10 cellular contexts compared by ENCODE assay signal in genomic region chr6:32825966-32826365, GRCh38. TPM values are rescaled to one million over a fixed set of nuclear protein-coding genes. Genes with fewer than 3 reads are reported as not detected.
A peak's percentile ranks its signal among the peaks of the same experiment; 100 is the strongest.
DNase-seq lines count a peak whose midpoint lies in the region; ATAC-seq, FAIRE-seq and TF ChIP-seq lines count a peak whose summit lies in the region.
"Had no signal": no experiment of that assay in that cellular context is flagged by ENCODE, and none has a peak within 500 bp of the region (broad histone marks: within the 10 kb centered on the region; RNA-seq: fewer than 3 reads in every experiment).

No MANE protein-coding gene starts in this region.

- H3K4me1 Mint-ChIP-seq in astrocyte (ENCODE audit: low read depth, unreplicated experiment) = peaks cover 11% of the 10 kb centered on the region

- H3K27ac Mint-ChIP-seq in astrocyte (ENCODE audit: unreplicated experiment) = no peak overlapping the region
- H3K27ac Mint-ChIP-seq: activated B cell treated with CpG ODN at 0.5 μM for 24 hours had no signal

- H3K9me3 ChIP-seq in GM23248 (ENCODE audit: low read depth) (no peaks in the 10 kb centered on the region), astrocyte (ENCODE audit: insufficient read depth, low read depth, low read length) (no peaks in the 10 kb centered on the region)

- H3K27ac ChIP-seq in GM23248 = peak overlapping the region; percentile 46; the same call in 1 of the 2 replicates
- H3K27ac ChIP-seq in astrocyte (ENCODE audit: low read depth, low read length) = no peak overlapping the region

- no peak overlapping the region for H3K4me3 ChIP-seq in GM23248
- H3K4me3 ChIP-seq in astrocyte (ENCODE audit: insufficient read depth, low read depth, low read length) = no peak overlapping the region

- H3K27me3 ChIP-seq in GM23248 (replicated peaks; ENCODE audit: insufficient read depth) = no peaks in the 10 kb centered on the region
- no peaks in the 10 kb centered on the region for H3K27me3 ChIP-seq in astrocyte (ENCODE audit: insufficient read depth, low read length)

- no peaks in the 10 kb centered on the region for H3K9me2 ChIP-seq in GM23248 (ENCODE audit: insufficient read depth)

- H3K36me3 ChIP-seq in GM23248 (ENCODE audit: low read depth) = no peaks in the 10 kb centered on the region
- H3K36me3 ChIP-seq in astrocyte (ENCODE audit: insufficient read depth, low read length) = peaks cover 6% of the 10 kb centered on the region

- peaks cover 5% of the 10 kb centered on the region; the same call in 1 of the 2 replicates for H3K4me1 ChIP-seq in GM23248 (ENCODE audit: insufficient read depth)
- no peaks in the 10 kb centered on the region for H3K4me1 ChIP-seq in astrocyte (ENCODE audit: insufficient read depth, low read length)

- H3K4me3 Mint-ChIP-seq in astrocyte (ENCODE audit: unreplicated experiment) = no peak overlapping the region
- H3K4me3 Mint-ChIP-seq: activated B cell treated with CpG ODN at 0.5 μM for 24 hours; naive thymus-derived CD4-positive, alpha-beta T cell had no signal

- in situ Hi-C loops in ACHN (cut with HindIII; ENCODE audit: low pct_ligation_motif_present, low pct_unique_long_range_greater_than_20kb, low sequenced_read_pairs) (no loop called here), GM23248 (cut with MboI) (no loop called here)

- H3K79me2 ChIP-seq in GM23248 (ENCODE audit: insufficient read depth) (no peaks in the 10 kb centered on the region), astrocyte (ENCODE audit: insufficient read depth, low read length) (no peaks in the 10 kb centered on the region)

- H4K20me1 ChIP-seq in GM23248 (ENCODE audit: insufficient read depth) = no peaks in the 10 kb centered on the region
- no peaks in the 10 kb centered on the region for H4K20me1 ChIP-seq in astrocyte (ENCODE audit: insufficient read depth, low read length)

- H3K27me3 Mint-ChIP-seq in astrocyte (ENCODE audit: low read depth, unreplicated experiment) = no peaks in the 10 kb centered on the region
- H3K27me3 Mint-ChIP-seq: activated B cell treated with CpG ODN at 0.5 μM for 24 hours; naive thymus-derived CD4-positive, alpha-beta T cell had no signal

- WGBS in GM23248 (ENCODE audit: low coverage in 1 of 2, low lambda C conversion rate in 2 of 2, missing lambda C conversion rate in 2 of 2), 2 experiments = 11 to 19% methylated on average over 2 of the region's 2 CpGs

- H3K9ac ChIP-seq in GM23248 (0 out of 2 replicates have a peak overlapping the region, but pooled peaks have one; percentile 34), astrocyte (ENCODE audit: low read length) (no peak overlapping the region)

- DNase-seq in ACHN (peak; percentile 31), GM23248 (peak; percentile 71), astrocyte (ENCODE audit: low read depth) (peak; percentile 21), kidney tubule cell (ENCODE audit: low spot score) (peak; percentile 44)
- DNase-seq in stimulated activated CD4-positive, alpha-beta T cell treated with anti-CD3 and anti-CD28 coated beads, Interleukin-15, amount 100 ng/mL, for 24 hours = no peak
- DNase-seq: activated B cell treated with CpG ODN at 0.5 μM for 24 hours had no signal

- peak overlapping the region; percentile 52 for H2AFZ ChIP-seq in GM23248
- no peak overlapping the region for H2AFZ ChIP-seq in astrocyte (ENCODE audit: low read depth, low read length)

- H3K4me2 ChIP-seq in GM23248 (ENCODE audit: unreplicated experiment) (no peak overlapping the region), astrocyte (ENCODE audit: low read length) (no peak overlapping the region)

- no peaks in the 10 kb centered on the region for H3K9me3 Mint-ChIP-seq in astrocyte (ENCODE audit: unreplicated experiment)
- H3K9me3 Mint-ChIP-seq: activated B cell treated with CpG ODN at 0.5 μM for 24 hours; naive thymus-derived CD4-positive, alpha-beta T cell had no signal

- peak; percentile 14 for TF ChIP-seq CTCF in astrocyte (IDR thresholded peaks at IDR 0.05; ENCODE audit: insufficient read depth, low read depth, low read length)

- peaks cover 16% of the 10 kb centered on the region for H3F3A ChIP-seq in GM23248 (ENCODE audit: insufficient read depth)

- no peak for ATAC-seq in HG03460 (IDR thresholded peaks at IDR 0.05; ENCODE audit: unreplicated experiment)
- no peak for ATAC-seq in GM19467 (IDR thresholded peaks at IDR 0.05; ENCODE audit: unreplicated experiment)
- ATAC-seq in GM21723 (IDR thresholded peaks at IDR 0.05; ENCODE audit: unreplicated experiment) = no peak
- ATAC-seq: naive thymus-derived CD4-positive, alpha-beta T cell had no signal

- peaks cover 22% of the 10 kb centered on the region for H3K36me3 Mint-ChIP-seq in astrocyte (ENCODE audit: low read depth, unreplicated experiment)

- no peak for FAIRE-seq in astrocyte (lab: Jason Lieb, UNC)

RNA-seq across cellular contexts. Expression of gene HLA-DOB, which starts 9.2 kb away (rescaled TPM):
- not detected in 2 replicates for total RNA-seq in GM23248 (2014; rRNA removed; shearing (Covaris generic))
- not detected in 2 replicates for polyA plus RNA-seq in GM23248 (2016; fragmentation: Nextera tagmentation; extraction: Ambion mirVana)
- total RNA-seq in astrocyte = 0.20 and 0.79 TPM in 2 replicates

RNA-seq across cellular contexts. Expression of gene TAP2, which starts 12.6 kb away (rescaled TPM):
- 2.2 and 5.4 TPM in 2 replicates for total RNA-seq in GM23248 (2014; rRNA removed; shearing (Covaris generic))
- polyA plus RNA-seq in GM23248 (2016; fragmentation: Nextera tagmentation; extraction: Ambion mirVana) = 4.6 and 5.1 TPM in 2 replicates
- 118 and 121 TPM in 2 replicates for total RNA-seq in astrocyte

RNA-seq across cellular contexts. Expression of gene PSMB8, which starts 17.9 kb away (rescaled TPM):
- total RNA-seq in GM23248 (2014; rRNA removed; shearing (Covaris generic)) = 21.6 and 27.2 TPM in 2 replicates
- 33.5 and 36.0 TPM in 2 replicates for polyA plus RNA-seq in GM23248 (2016; fragmentation: Nextera tagmentation; extraction: Ambion mirVana)
- 45.5 and 57.5 TPM in 2 replicates for total RNA-seq in astrocyte

RNA-seq across cellular contexts. Expression of gene TAP1, which starts 27.5 kb away (rescaled TPM):
- 27.5 and 30.7 TPM in 2 replicates for total RNA-seq in GM23248 (2014; rRNA removed; shearing (Covaris generic))
- polyA plus RNA-seq in GM23248 (2016; fragmentation: Nextera tagmentation; extraction: Ambion mirVana) = 29.8 and 30.7 TPM in 2 replicates
- 135 and 160 TPM in 2 replicates for total RNA-seq in astrocyte

RNA-seq across cellular contexts. Expression of gene PSMB9, which starts 28.0 kb away (rescaled TPM):
- total RNA-seq in GM23248 (2014; rRNA removed; shearing (Covaris generic)) = 3.4 and 5.1 TPM in 2 replicates
- polyA plus RNA-seq in GM23248 (2016; fragmentation: Nextera tagmentation; extraction: Ambion mirVana) = 11.2 and 12.3 TPM in 2 replicates
- 34.1 and 42.8 TPM in 2 replicates for total RNA-seq in astrocyte

Comparison
In these comparisons a context has a peak if more than half of its experiments do, and no peak if none do; other contexts are left out.
1. RNA of gene TAP2, which starts 12.6 kb away (total RNA-seq): 118 to 121 TPM in astrocyte; 2.2 to 5.4 TPM in GM23248; every median in the first group is over 10 times any median in the second.